11 cellular contexts compared by ENCODE assay signal in the genomic region with DNA sequence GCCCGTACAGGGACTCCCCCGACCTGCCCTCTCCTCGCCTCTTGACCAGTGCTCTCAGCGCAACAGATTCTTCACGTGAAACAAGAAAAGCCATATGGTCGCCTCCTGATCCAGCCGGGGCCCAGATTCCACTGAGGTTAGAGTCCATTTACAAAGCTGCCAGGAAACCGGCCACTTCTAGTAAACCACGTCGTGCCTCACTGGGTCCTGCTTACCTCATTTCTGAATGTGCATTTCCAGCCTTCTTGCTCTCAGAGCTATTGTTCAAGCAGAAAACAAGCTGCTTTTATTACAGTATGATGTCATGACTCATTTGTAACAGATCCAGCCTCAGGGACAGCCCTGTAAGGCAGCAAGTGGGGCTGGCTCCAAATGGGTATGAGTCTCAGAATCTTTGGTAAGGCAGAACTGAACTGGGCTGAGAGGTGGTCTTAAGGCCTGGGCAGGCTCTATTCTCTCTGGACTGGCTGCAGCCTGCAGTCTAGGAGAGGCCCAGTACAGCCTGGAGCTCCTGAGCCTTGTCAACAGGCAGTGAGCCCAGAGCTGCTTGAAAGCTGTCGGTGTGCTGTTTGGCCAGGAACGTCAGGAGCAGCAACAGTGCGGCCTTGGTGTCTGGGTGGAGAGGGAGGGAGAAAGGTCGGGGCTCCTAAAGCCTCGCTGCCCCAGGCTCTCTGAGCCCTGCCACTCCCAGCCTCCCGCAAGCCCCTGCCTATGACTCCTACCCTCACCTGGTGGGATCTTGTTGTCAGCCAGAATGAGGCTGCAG. TPM values are rescaled to one million over a fixed set of nuclear protein-coding genes. Genes with fewer than 3 reads are reported as not detected.
DNase-seq lines count a peak whose midpoint lies in the region; ATAC-seq and TF ChIP-seq lines count a peak whose summit lies in the region.
"Had no signal": no experiment of that assay in that cellular context is flagged by ENCODE, and none has a peak within 500 bp of the region (broad histone marks: within the 10 kb centered on the region; RNA-seq: fewer than 3 reads in every experiment).

No MANE protein-coding gene starts in this region.

- no peaks in the 10 kb centered on the region for H3K4me1 Mint-ChIP-seq in MCF 10A (ENCODE audit: insufficient read depth, unreplicated experiment)
- H3K4me1 Mint-ChIP-seq in naive thymus-derived CD8-positive, alpha-beta T cell = peaks cover 0 to 4% (median 2%) of the 10 kb centered on the region in 4 donors

- peak overlapping the region; percentile 66 to 83 for H3K27ac ChIP-seq in breast epithelium
- H3K27ac ChIP-seq in right lobe of liver = peak overlapping the region; percentile 54 to 86 (median 80)
- H3K27ac ChIP-seq: lower lobe of right lung, tibial artery had no signal

- POLR2A ChIA-PET in MCF 10A (lab: Yijun Ruan, JAX) = interaction anchor here (0.5 to 2.9 kb wide), 7 partner anchors 8 to 1199 kb away, joined by 3 to 12 read pairs (median 3); partner anchors contain the start of genes DCAF11, EMC9, IPO4 and NRL
- POLR2A ChIA-PET in naive thymus-derived CD8-positive, alpha-beta T cell (lab: Charles Lee) = interaction anchor here (1.0 to 1.2 kb wide), 2 partner anchors 9 kb away, joined by 4 to 9 read pairs; partner anchors contain the start of gene IPO4

- no peaks in the 10 kb centered on the region for H3K27me3 Mint-ChIP-seq in MCF 10A (ENCODE audit: insufficient read depth, unreplicated experiment)
- H3K27me3 Mint-ChIP-seq in naive thymus-derived CD8-positive, alpha-beta T cell = no peaks in the 10 kb centered on the region

- no peaks in the 10 kb centered on the region for H3K9me3 ChIP-seq in breast epithelium
- H3K9me3 ChIP-seq in right lobe of liver = no peaks in the 10 kb centered on the region
- H3K9me3 ChIP-seq: lower lobe of right lung, tibial artery had no signal

- TF ChIP-seq CTCF in breast epithelium (IDR thresholded peaks at IDR 0.05) (no peak), MCF 10A (IDR thresholded peaks at IDR 0.05; ENCODE audit: unreplicated experiment) (no peak), choroid plexus epithelial cell (conservative IDR thresholded peaks at IDR 0.05; ENCODE audit: low read depth, low read length) (no peak), right lobe of liver (IDR thresholded peaks at IDR 0.05) (no peak)

- intact Hi-C loops in breast epithelium (cut with DNase I; ENCODE audit: low total_unique reads) = no loop called here
- intact Hi-C loops in MCF 10A (cut with micrococcal nuclease) = no loop called here
- intact Hi-C loops in right lobe of liver (cut with DNase I) = no loop called here

- 18% methylated on average over 4 of the region's 16 CpGs for WGBS in right lobe of liver (ENCODE audit: insufficient coverage, low coverage, low lambda C conversion rate, missing lambda C conversion rate)

- no TSS peak for BruUV-seq in MCF 10A (replicated peaks; lab: Mats Ljungman, UMichigan)

- H3K4me1 ChIP-seq in breast epithelium (no peaks in the 10 kb centered on the region), right lobe of liver (peaks cover 0 to 23% (median 11%) of the 10 kb centered on the region in 4 donors)
- H3K4me1 ChIP-seq: lower lobe of right lung, tibial artery had no signal

- H3K27ac Mint-ChIP-seq in MCF 10A (ENCODE audit: low read depth, unreplicated experiment) = no peak overlapping the region
- peak overlapping the region in 4 of 10 donors; percentile 20 to 61 (median 50) for H3K27ac Mint-ChIP-seq in naive thymus-derived CD8-positive, alpha-beta T cell

- no peak overlapping the region for H3K4me3 Mint-ChIP-seq in MCF 10A (ENCODE audit: unreplicated experiment)
- H3K4me3 Mint-ChIP-seq in naive thymus-derived CD8-positive, alpha-beta T cell = no peak overlapping the region

- DNase-seq in breast epithelium (ENCODE audit: low spot score in 2 of 2) = no peak
- no peak for DNase-seq in MCF 10A (ENCODE audit: unreplicated experiment)
- DNase-seq in choroid plexus epithelial cell (ENCODE audit: low read depth) = peak; percentile 69
- DNase-seq in right lobe of liver = peak; percentile 49 to 83 (median 79)
- DNase-seq in OCI-M2 (lab: John Stamatoyannopoulos, UW; ENCODE audit: unreplicated experiment) = no peak
- no peak for DNase-seq in naive thymus-derived CD8-positive, alpha-beta T cell
- DNase-seq: activated CD4-positive, alpha-beta T cell treated with anti-CD3 and anti-CD28 coated beads, Interleukin-2, amount 50 U/mL, for 1 hour; lower lobe of right lung; tibial artery had no signal

- peaks cover 56% of the 10 kb centered on the region for H3K36me3 Mint-ChIP-seq in MCF 10A (ENCODE audit: insufficient read depth, unreplicated experiment)
- H3K36me3 Mint-ChIP-seq in naive thymus-derived CD8-positive, alpha-beta T cell = peaks cover 0 to 57% (median 3%) of the 10 kb centered on the region in 3 donors

- H3K36me3 ChIP-seq in breast epithelium = peaks cover 8% of the 10 kb centered on the region
- H3K36me3 ChIP-seq in right lobe of liver = peaks cover 0 to 33% (median 15%) of the 10 kb centered on the region in 4 donors

- H3K9me3 Mint-ChIP-seq in MCF 10A (ENCODE audit: unreplicated experiment) = no peaks in the 10 kb centered on the region
- H3K9me3 Mint-ChIP-seq in naive thymus-derived CD8-positive, alpha-beta T cell = no peaks in the 10 kb centered on the region

- peak; percentile 75 to 87 (median 78) for ATAC-seq in right lobe of liver
- ATAC-seq in GM18907 (IDR thresholded peaks at IDR 0.05; ENCODE audit: unreplicated experiment) = no peak
- no peak for ATAC-seq in HG02759 (IDR thresholded peaks at IDR 0.05; ENCODE audit: unreplicated experiment)
- no peak for ATAC-seq in naive thymus-derived CD8-positive, alpha-beta T cell
- ATAC-seq: lower lobe of right lung had no signal

- H3K27me3 ChIP-seq in breast epithelium (no peaks in the 10 kb centered on the region), right lobe of liver (no peaks in the 10 kb centered on the region)
- H3K27me3 ChIP-seq: tibial artery had no signal

- CTCF ChIA-PET in MCF 10A (lab: Yijun Ruan, JAX) = interaction anchor here (0.7 to 2.5 kb wide), 4 partner anchors 9 to 90 kb away, joined by 3 to 22 read pairs (median 4); partner anchors contain the start of gene IRF9

- TF ChIP-seq POLR2A in breast epithelium (IDR thresholded peaks at IDR 0.05) = no peak
- TF ChIP-seq POLR2A in right lobe of liver (IDR thresholded peaks at IDR 0.05) = peak; percentile 16

- H3K4me3 ChIP-seq in breast epithelium (no peak overlapping the region), choroid plexus epithelial cell (ENCODE audit: low read depth, low read length) (no peak overlapping the region), right lobe of liver (no peak overlapping the region)
- H3K4me3 ChIP-seq: lower lobe of right lung, tibial artery had no signal

RNA-seq across cellular contexts. Expression of gene REC8, which starts 8.3 kb away (rescaled TPM):
- total RNA-seq in breast epithelium = 10 to 100 TPM in 1 of 3 donors, 1 to 10 TPM in 2; 2.9 to 10.2 (median 6.6) TPM
- total RNA-seq in MCF 10A (2022) = 6.1 and 12.1 TPM in 2 replicates
- total RNA-seq in right lobe of liver = 1 to 10 TPM; 1.6 to 7.4 (median 3.4) TPM
- 10 to 100 TPM; 33.7 to 39.2 TPM for total RNA-seq in naive thymus-derived CD8-positive, alpha-beta T cell
- 10 to 100 TPM; 11.1 to 11.6 (median 11.2) TPM for polyA plus RNA-seq in naive thymus-derived CD8-positive, alpha-beta T cell

RNA-seq across cellular contexts. Expression of gene IPO4, which starts 8.5 kb away (rescaled TPM):
- total RNA-seq in breast epithelium (10 to 100 TPM; 17.0 to 41.6 (median 21.7) TPM), MCF 10A (2022) (57.2 and 100 TPM in 2 replicates), right lobe of liver (10 to 100 TPM; 17.9 to 44.0 (median 23.0) TPM)
- 10 to 100 TPM; 24.4 to 24.8 TPM for total RNA-seq in naive thymus-derived CD8-positive, alpha-beta T cell
- polyA plus RNA-seq in naive thymus-derived CD8-positive, alpha-beta T cell = 10 to 100 TPM; 20.2 to 27.5 (median 21.1) TPM

RNA-seq across cellular contexts. Expression of gene TM9SF1, which starts 15.1 kb away (rescaled TPM):
- total RNA-seq in breast epithelium (10 to 100 TPM; 52.3 to 75.7 (median 71.1) TPM), MCF 10A (2022) (67.8 and 103 TPM in 2 replicates), right lobe of liver (10 to 100 TPM; 32.1 to 49.8 (median 41.2) TPM)
- 10 to 100 TPM; 19.4 to 22.1 TPM for total RNA-seq in naive thymus-derived CD8-positive, alpha-beta T cell
- 10 to 100 TPM; 23.1 to 29.8 (median 29.1) TPM for polyA plus RNA-seq in naive thymus-derived CD8-positive, alpha-beta T cell

RNA-seq across cellular contexts. Expression of gene IRF9, which starts 19.1 kb away (rescaled TPM):
- total RNA-seq in breast epithelium (10 to 100 TPM; 44.6 to 76.0 (median 54.7) TPM), MCF 10A (2022) (13.6 and 23.8 TPM in 2 replicates), right lobe of liver (10 to 100 TPM; 17.4 to 66.6 (median 37.2) TPM)
- 100 to 1,000 TPM; 109 to 116 TPM for total RNA-seq in naive thymus-derived CD8-positive, alpha-beta T cell
- 10 to 100 TPM; 46.6 to 68.6 (median 51.3) TPM for polyA plus RNA-seq in naive thymus-derived CD8-positive, alpha-beta T cell

RNA-seq across cellular contexts. Expression of gene TSSK4, which starts 25.4 kb away (rescaled TPM):
- total RNA-seq in breast epithelium (1 to 10 TPM in 1 of 3 donors, not detected in 2; 1.3 TPM), MCF 10A (2022) (0.68 and 1.2 TPM in 2 replicates), right lobe of liver (under 1 TPM in 2 of 6 experiments, not detected in 4; 0.29 TPM)
- total RNA-seq in naive thymus-derived CD8-positive, alpha-beta T cell = 1 to 10 TPM in 1 of 2 experiments, under 1 TPM in 1; 0.30 to 1.1 TPM
- under 1 TPM; 0.79 to 0.95 (median 0.87) TPM for polyA plus RNA-seq in naive thymus-derived CD8-positive, alpha-beta T cell

Comparison
In these comparisons a context has a peak if more than half of its experiments do, and no peak if none do; other contexts are left out.
1. DNase-seq: peak in choroid plexus epithelial cell (single experiment) and right lobe of liver (3 of 3); none in breast epithelium (0 of 2), MCF 10A (single experiment), OCI-M2 (single experiment) and naive thymus-derived CD8-positive, alpha-beta T cell (0 of 10).
2. ATAC-seq: peak in right lobe of liver (4 of 4); none in GM18907 (single experiment), HG02759 (single experiment) and naive thymus-derived CD8-positive, alpha-beta T cell (0 of 2).